ENCODE assay signal across 13 cellular contexts in the genomic region with DNA sequence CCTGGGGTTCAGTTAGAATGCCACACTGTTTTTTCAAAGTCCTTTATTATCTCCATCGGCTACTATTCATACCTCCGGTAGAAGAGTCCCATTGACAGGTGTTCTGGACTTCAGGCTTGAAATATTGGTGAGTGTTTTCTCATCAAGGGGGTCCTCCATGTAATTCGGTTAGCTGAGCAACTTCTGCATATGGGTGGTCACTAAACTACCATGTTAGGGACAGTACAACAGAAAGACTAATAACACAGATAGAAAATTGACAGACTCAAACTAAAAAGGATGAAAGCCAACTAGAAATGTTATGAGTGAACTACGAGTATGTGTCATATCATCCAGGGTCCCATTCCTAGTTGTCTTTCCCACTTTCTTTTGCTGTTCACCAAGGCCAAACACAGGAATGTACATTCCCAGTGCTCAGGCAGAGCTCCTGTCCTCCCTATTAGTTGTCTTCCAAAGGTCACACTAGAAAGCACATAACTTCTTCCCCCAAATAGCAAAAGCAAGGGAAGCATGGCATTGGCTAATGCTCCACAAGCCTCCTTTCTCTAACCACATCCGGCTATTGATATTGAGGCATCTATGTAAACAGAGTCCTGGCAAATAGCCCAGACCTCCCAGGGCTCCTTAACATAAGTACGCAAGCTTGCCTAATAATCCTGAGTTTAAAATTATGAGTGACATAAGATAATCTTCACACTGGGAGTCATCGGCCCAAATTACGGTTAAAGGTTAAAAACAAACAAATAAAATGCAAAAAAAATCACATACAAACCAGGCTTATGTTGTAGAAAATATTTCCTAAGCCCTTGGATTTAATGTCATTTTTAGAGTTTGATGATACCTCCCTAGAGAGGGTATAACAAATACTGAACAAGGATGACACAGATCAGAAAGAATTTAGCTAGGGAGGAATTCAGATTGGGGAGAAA. TPM values are rescaled to one million over a fixed set of nuclear protein-coding genes. Genes with fewer than 3 reads are reported as not detected.
A peak's percentile ranks its signal among the peaks of the same experiment; 100 is the strongest.
DNase-seq lines count a peak whose midpoint lies in the region; ATAC-seq, FAIRE-seq and TF ChIP-seq lines count a peak whose summit lies in the region.
"Had no signal": no experiment of that assay in that cellular context is flagged by ENCODE, and none has a peak within 500 bp of the region (broad histone marks: within the 10 kb centered on the region; RNA-seq: fewer than 3 reads in every experiment).

No MANE protein-coding gene starts in this region.

- no peak overlapping the region for H3K4me3 ChIP-seq in ovary

- H3K36me3 ChIP-seq in ovary = no peaks in the 10 kb centered on the region

- peaks cover 4% of the 10 kb centered on the region for H3K4me1 ChIP-seq in ovary (ENCODE audit: insufficient read depth)
- H3K4me1 ChIP-seq: Caco-2 had no signal

- peak overlapping the region; percentile 81 to 95 (median 85) for H3K27ac Mint-ChIP-seq in nephron
- H3K27ac Mint-ChIP-seq: activated B cell treated with CpG ODN at 0.5 μM for 24 hours; activated naive CD8-positive, alpha-beta T cell had no signal

- no peaks in the 10 kb centered on the region for H3K9me3 Mint-ChIP-seq in nephron
- H3K9me3 Mint-ChIP-seq: activated B cell treated with CpG ODN at 0.5 μM for 24 hours had no signal

- DNase-seq in DMS53 (lab: John Stamatoyannopoulos, UW) (peak; percentile 89), NCI-H524 treated with DMSO at 0.1 percent for 48 hours (lab: John Stamatoyannopoulos, UW) (peak; percentile 23), ovary (no peak), cortex of kidney (lab: John Stamatoyannopoulos, UW) (no peak), T-helper 2 cell (no peak)
- DNase-seq: activated B cell treated with CpG ODN at 0.5 μM for 24 hours, Caco-2, foreskin melanocyte, MM.1S had no signal

- H3K4me1 Mint-ChIP-seq in nephron = peaks cover 29% of the 10 kb centered on the region
- H3K4me1 Mint-ChIP-seq: activated B cell treated with CpG ODN at 0.5 μM for 24 hours had no signal

- H3K4me3 Mint-ChIP-seq in nephron = peak overlapping the region in 1 of 3 experiments; percentile 24
- H3K4me3 Mint-ChIP-seq: activated B cell treated with CpG ODN at 0.5 μM for 24 hours; activated naive CD8-positive, alpha-beta T cell had no signal

- intact Hi-C loops in ovary (cut with DNase I) = loop anchor here in 1 of 4 donors (5.0 kb wide), 1 partner anchor 501 kb away; no protein-coding TSS in a partner anchor

- no peak for ATAC-seq in HG03025 (IDR thresholded peaks at IDR 0.05; ENCODE audit: low FRiP score, unreplicated experiment)

- no peaks in the 10 kb centered on the region for H3K27me3 ChIP-seq in ovary

- 41 to 48% (median 41%) methylated on average over 8 of the region's 8 CpGs for WGBS in ovary, 3 donors

- TF ChIP-seq CTCF in nephron (IDR thresholded peaks at IDR 0.05; ENCODE audit: unreplicated experiment in 3 of 3) (no peak), ovary (IDR thresholded peaks at IDR 0.05) (no peak)

- peak; percentile 99 for FAIRE-seq in endometrium (lab: Jason Lieb, UNC)

- TF ChIP-seq EP300 in ovary (IDR thresholded peaks at IDR 0.05) = no peak

- no peak for TF ChIP-seq POLR2A in ovary (IDR thresholded peaks at IDR 0.05)

- H3K9me3 ChIP-seq in ovary = no peaks in the 10 kb centered on the region
- H3K9me3 ChIP-seq: Caco-2 had no signal

- no peaks in the 10 kb centered on the region for H3K36me3 Mint-ChIP-seq in nephron (ENCODE audit: low read depth)
- H3K36me3 Mint-ChIP-seq: activated naive CD8-positive, alpha-beta T cell had no signal

- H3K27ac ChIP-seq in ovary = no peak overlapping the region

- no peaks in the 10 kb centered on the region for H3K27me3 Mint-ChIP-seq in nephron (ENCODE audit: low read depth)

RNA-seq across cellular contexts. Expression of a gene that starts 13.2 kb away (rescaled TPM):
- 10 to 100 TPM; 18.3 to 88.0 (median 52.8) TPM for total RNA-seq in ovary
- polyA plus RNA-seq in ovary = 100 to 1,000 TPM in 1 of 2 donors, 10 to 100 TPM in 1; 74.2 to 191 TPM

Comparison
In these comparisons a context has a peak if more than half of its experiments do, and no peak if none do; other contexts are left out.
1. DNase-seq: peak in DMS53 (single experiment) and NCI-H524 treated with DMSO at 0.1 percent for 48 hours (single experiment); none in ovary (0 of 5), cortex of kidney (single experiment) and T-helper 2 cell (0 of 5).